ENCODE assay signal across 1 cellular context in the genomic region with DNA sequence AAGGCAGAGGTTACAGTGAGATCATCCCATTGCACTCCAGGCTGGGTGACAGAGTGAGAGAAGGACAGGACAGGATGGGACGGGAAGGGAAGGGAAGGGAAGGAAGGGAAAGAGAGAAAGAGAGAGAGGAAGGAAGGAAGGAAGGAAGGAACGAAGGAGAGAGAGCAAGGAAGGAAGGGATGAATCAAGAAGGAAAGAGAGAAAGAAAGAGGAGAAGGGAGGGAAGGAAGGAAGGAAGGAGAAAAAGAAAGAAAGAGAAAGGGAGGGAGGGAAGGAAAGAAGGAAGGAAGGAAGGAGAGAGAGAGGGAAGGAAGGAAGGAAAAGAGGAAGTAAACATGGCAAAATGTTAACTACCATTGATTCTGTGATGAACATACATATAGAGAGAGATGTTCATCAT.
A peak's percentile ranks its signal among the peaks of the same experiment; 100 is the strongest.
TF ChIP-seq lines count a peak whose summit lies in the region.

No MANE protein-coding gene starts in this region.

TF ChIP-seq in K562, 482 proteins besides CTCF, POLR2A, EP300 and RAD21 (continued from another document):
- TF ChIP-seq CCAR2 (IDR thresholded peaks at IDR 0.05; ENCODE audit: low read depth, low read length) = no peak
- no peak for TF ChIP-seq ZNF695 (CRISPR knock-in tag; IDR thresholded peaks at IDR 0.05)
- TF ChIP-seq RBM22 (IDR thresholded peaks at IDR 0.05; ENCODE audit: low read depth, low read length, poor library complexity, severe bottlenecking) = no peak
- peak; percentile 39; the same call in 1 of the 2 replicates for TF ChIP-seq MTA1 (IDR thresholded peaks at IDR 0.05; ENCODE audit: borderline replicate concordance)
- TF ChIP-seq, protein P1, sequence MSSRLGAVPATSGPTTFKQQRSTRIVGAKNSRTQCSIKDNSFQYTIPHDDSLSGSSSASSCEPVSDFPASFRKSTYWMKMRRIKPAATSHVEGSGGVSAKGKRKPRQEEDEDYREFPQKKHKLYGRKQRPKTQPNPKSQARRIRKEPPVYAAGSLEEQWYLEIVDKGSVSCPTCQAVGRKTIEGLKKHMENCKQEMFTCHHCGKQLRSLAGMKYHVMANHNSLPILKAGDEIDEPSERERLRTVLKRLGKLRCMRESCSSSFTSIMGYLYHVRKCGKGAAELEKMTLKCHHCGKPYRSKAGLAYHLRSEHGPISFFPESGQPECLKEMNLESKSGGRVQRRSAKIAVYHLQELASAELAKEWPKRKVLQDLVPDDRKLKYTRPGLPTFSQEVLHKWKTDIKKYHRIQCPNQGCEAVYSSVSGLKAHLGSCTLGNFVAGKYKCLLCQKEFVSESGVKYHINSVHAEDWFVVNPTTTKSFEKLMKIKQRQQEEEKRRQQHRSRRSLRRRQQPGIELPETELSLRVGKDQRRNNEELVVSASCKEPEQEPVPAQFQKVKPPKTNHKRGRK (tag; IDR thresholded peaks at IDR 0.05) = peak; percentile 61
- TF ChIP-seq, protein P2, sequence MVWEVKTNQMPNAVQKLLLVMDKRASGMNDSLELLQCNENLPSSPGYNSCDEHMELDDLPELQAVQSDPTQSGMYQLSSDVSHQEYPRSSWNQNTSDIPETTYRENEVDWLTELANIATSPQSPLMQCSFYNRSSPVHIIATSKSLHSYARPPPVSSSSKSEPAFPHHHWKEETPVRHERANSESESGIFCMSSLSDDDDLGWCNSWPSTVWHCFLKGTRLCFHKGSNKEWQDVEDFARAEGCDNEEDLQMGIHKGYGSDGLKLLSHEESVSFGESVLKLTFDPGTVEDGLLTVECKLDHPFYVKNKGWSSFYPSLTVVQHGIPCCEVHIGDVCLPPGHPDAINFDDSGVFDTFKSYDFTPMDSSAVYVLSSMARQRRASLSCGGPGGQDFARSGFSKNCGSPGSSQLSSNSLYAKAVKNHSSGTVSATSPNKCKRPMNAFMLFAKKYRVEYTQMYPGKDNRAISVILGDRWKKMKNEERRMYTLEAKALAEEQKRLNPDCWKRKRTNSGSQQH (CRISPR knock-in tag; IDR thresholded peaks at IDR 0.05) = peak; percentile 22; the same call in 1 of the 2 replicates
- TF ChIP-seq OTX1 (CRISPR knock-in tag; IDR thresholded peaks at IDR 0.05) = peak; percentile 64; the same call in 1 of the 2 replicates
- no peak for TF ChIP-seq RFX5 (IDR thresholded peaks at IDR 0.05; ENCODE audit: low read depth, low read length)
- TF ChIP-seq, protein P3, sequence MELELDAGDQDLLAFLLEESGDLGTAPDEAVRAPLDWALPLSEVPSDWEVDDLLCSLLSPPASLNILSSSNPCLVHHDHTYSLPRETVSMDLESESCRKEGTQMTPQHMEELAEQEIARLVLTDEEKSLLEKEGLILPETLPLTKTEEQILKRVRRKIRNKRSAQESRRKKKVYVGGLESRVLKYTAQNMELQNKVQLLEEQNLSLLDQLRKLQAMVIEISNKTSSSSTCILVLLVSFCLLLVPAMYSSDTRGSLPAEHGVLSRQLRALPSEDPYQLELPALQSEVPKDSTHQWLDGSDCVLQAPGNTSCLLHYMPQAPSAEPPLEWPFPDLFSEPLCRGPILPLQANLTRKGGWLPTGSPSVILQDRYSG (tag; conservative IDR thresholded peaks at IDR 0.05; ENCODE audit: low read depth) = no peak
- TF ChIP-seq STAG1 (CRISPR knock-in tag; IDR thresholded peaks at IDR 0.05; ENCODE audit: borderline replicate concordance) = no peak
- no peak for TF ChIP-seq TCF7 (IDR thresholded peaks at IDR 0.05; ENCODE audit: borderline replicate concordance)
- no peak for TF ChIP-seq TAL1 (IDR thresholded peaks at IDR 0.05)
- no peak for TF ChIP-seq ZNF263 (CRISPR knock-in tag; IDR thresholded peaks at IDR 0.05; ENCODE audit: borderline replicate concordance)
- TF ChIP-seq, protein P4, sequence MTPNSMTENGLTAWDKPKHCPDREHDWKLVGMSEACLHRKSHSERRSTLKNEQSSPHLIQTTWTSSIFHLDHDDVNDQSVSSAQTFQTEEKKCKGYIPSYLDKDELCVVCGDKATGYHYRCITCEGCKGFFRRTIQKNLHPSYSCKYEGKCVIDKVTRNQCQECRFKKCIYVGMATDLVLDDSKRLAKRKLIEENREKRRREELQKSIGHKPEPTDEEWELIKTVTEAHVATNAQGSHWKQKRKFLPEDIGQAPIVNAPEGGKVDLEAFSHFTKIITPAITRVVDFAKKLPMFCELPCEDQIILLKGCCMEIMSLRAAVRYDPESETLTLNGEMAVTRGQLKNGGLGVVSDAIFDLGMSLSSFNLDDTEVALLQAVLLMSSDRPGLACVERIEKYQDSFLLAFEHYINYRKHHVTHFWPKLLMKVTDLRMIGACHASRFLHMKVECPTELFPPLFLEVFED (CRISPR knock-in tag; conservative IDR thresholded peaks at IDR 0.05) = peak; percentile 78; the same call in 1 of the 2 replicates
- TF ChIP-seq RCOR1 (IDR thresholded peaks at IDR 0.05; ENCODE audit: borderline replicate concordance in 1 of 2, low read depth in 2 of 2, low read length in 2 of 2) = no peak
- TF ChIP-seq ZNF253 (CRISPR knock-in tag; conservative IDR thresholded peaks at IDR 0.05) = no peak
- TF ChIP-seq MAFK (IDR thresholded peaks at IDR 0.05; ENCODE audit: low read length) = no peak
- no peak for TF ChIP-seq IRF2 (CRISPR knock-in tag; IDR thresholded peaks at IDR 0.05)
- TF ChIP-seq, protein P5, sequence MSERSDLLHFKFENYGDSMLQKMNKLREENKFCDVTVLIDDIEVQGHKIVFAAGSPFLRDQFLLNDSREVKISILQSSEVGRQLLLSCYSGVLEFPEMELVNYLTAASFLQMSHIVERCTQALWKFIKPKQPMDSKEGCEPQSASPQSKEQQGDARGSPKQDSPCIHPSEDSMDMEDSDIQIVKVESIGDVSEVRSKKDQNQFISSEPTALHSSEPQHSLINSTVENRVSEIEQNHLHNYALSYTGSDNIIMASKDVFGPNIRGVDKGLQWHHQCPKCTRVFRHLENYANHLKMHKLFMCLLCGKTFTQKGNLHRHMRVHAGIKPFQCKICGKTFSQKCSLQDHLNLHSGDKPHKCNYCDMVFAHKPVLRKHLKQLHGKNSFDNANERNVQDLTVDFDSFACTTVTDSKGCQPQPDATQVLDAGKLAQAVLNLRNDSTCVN (CRISPR knock-in tag; IDR thresholded peaks at IDR 0.05) = 0 out of 2 replicates have a peak, but pooled peaks have one; percentile 74
- TF ChIP-seq ILF3 (IDR thresholded peaks at IDR 0.05; ENCODE audit: borderline replicate concordance) = no peak
- TF ChIP-seq, protein P6, sequence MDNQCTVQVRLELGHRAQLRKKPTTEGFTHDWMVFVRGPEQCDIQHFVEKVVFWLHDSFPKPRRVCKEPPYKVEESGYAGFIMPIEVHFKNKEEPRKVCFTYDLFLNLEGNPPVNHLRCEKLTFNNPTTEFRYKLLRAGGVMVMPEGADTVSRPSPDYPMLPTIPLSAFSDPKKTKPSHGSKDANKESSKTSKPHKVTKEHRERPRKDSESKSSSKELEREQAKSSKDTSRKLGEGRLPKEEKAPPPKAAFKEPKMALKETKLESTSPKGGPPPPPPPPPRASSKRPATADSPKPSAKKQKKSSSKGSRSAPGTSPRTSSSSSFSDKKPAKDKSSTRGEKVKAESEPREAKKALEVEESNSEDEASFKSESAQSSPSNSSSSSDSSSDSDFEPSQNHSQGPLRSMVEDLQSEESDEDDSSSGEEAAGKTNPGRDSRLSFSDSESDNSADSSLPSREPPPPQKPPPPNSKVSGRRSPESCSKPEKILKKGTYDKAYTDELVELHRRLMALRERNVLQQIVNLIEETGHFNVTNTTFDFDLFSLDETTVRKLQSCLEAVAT (IDR thresholded peaks at IDR 0.05) = 0 out of 4 replicates have a peak, but pooled peaks of 1 of the 2 experiments have one; percentile 32
- no peak for TF ChIP-seq HEY1 (CRISPR knock-in tag; IDR thresholded peaks at IDR 0.05; ENCODE audit: borderline replicate concordance)
- TF ChIP-seq FOXP1 (CRISPR knock-in tag; IDR thresholded peaks at IDR 0.05) = no peak
- no peak for TF ChIP-seq CBX2 (IDR thresholded peaks at IDR 0.05; ENCODE audit: insufficient read depth, low read length, poor library complexity, severe bottlenecking)
- 0 out of 2 replicates have a peak, but pooled peaks have one; percentile 28 for TF ChIP-seq PHB2 (IDR thresholded peaks at IDR 0.05; ENCODE audit: low read depth)
- no peak for TF ChIP-seq ZNF274 (IDR thresholded peaks at IDR 0.05; ENCODE audit: borderline replicate concordance, low read depth, low read length)
- no peak for TF ChIP-seq SMAD3 (CRISPR knock-in tag; conservative IDR thresholded peaks at IDR 0.05)
- no peak for TF ChIP-seq DNMT1 (IDR thresholded peaks at IDR 0.05)
- 0 out of 2 replicates have a peak, but pooled peaks have one; percentile 61 for TF ChIP-seq LARP7 (IDR thresholded peaks at IDR 0.05)
- no peak for TF ChIP-seq RFX7 (CRISPR knock-in tag; IDR thresholded peaks at IDR 0.05)
- TF ChIP-seq, protein P7, sequence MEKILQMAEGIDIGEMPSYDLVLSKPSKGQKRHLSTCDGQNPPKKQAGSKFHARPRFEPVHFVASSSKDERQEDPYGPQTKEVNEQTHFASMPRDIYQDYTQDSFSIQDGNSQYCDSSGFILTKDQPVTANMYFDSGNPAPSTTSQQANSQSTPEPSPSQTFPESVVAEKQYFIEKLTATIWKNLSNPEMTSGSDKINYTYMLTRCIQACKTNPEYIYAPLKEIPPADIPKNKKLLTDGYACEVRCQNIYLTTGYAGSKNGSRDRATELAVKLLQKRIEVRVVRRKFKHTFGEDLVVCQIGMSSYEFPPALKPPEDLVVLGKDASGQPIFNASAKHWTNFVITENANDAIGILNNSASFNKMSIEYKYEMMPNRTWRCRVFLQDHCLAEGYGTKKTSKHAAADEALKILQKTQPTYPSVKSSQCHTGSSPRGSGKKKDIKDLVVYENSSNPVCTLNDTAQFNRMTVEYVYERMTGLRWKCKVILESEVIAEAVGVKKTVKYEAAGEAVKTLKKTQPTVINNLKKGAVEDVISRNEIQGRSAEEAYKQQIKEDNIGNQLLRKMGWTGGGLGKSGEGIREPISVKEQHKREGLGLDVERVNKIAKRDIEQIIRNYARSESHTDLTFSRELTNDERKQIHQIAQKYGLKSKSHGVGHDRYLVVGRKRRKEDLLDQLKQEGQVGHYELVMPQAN (IDR thresholded peaks at IDR 0.05; ENCODE audit: borderline replicate concordance) = no peak
